ENCODE assay signal across 23 cellular contexts in the genomic region with DNA sequence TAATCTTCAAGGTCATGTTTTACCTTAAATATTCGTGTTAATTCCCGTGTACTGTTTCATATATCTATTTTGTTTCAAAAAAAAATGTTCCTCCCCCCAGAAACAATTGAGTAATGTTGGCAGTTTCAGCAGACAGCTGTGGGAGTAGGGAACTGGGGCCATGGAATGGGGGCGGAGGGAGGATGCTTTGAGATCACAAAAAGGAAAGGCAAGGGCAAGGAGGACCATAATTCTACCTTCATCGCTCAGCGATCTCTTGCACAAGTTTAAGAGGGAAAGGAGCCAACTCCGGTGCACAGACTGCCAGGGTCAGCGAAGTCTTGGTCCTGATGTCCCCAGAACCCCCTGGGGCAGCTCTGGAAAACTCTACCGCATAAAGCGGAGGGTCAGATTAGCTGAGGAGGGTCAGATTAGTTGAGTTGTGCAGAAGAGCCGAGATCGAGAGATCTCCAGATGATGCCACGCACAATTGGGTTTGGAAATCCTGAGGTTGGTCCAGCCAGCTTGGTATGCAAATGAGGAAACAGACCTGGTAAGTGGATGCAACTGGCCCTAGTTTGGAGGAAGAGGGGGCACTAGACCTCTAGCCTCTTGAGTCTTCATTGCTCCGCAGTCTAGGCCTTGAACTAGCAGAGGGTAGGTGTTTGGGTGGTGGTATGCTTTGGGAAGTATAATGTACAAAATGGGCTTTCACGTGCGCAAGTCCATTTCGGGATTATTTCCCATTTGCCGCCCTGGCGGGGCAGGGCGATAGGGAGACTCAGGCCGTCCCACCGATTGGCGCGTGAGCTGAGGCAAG. TPM values are rescaled to one million over a fixed set of nuclear protein-coding genes. Genes with fewer than 3 reads are reported as not detected.
DNase-seq lines count a peak whose midpoint lies in the region; ATAC-seq and TF ChIP-seq lines count a peak whose summit lies in the region.
"Had no signal": no experiment of that assay in that cellular context is flagged by ENCODE, and none has a peak within 500 bp of the region (broad histone marks: within the 10 kb centered on the region; RNA-seq: fewer than 3 reads in every experiment).

No MANE protein-coding gene starts in this region.

- H3K27ac ChIP-seq in RWPE1 (peak overlapping the region; percentile 26), right lobe of liver (no peak overlapping the region)
- H3K27ac ChIP-seq: BLaER1, body of pancreas, ovary, right atrium auricular region, vagina had no signal

- no peak for DNase-seq in activated naive CD4-positive, alpha-beta T cell treated with anti-CD3 and anti-CD28 coated beads, Interleukin-2, amount 10 ng/mL, durations not matched to agents 7 days and 5 days
- no peak for DNase-seq in activated naive CD4-positive, alpha-beta T cell treated with anti-CD3 and anti-CD28 coated beads, Interleukin-2, amount 50 U/mL, for 16 hours
- DNase-seq in RWPE1 (ENCODE audit: low spot score) (no peak), hepatic stellate cell (ENCODE audit: low spot score) (no peak), putamen (ENCODE audit: low spot score) (no peak), right lobe of liver (no peak)
- DNase-seq in stimulated activated naive B cell treated with anti-CD40 and anti-IgM and Interleukin-4, amounts not matched to agents 10 μg/mL and 1 μg/mL and 100 μg/mL, for 72 hours, result no peak
- DNase-seq: activated CD4-positive, CD25-positive, alpha-beta regulatory T cell; body of pancreas; cerebellar nuclear complex; DND-41; HCEC 1CT; Kasumi-1; left colon; MV-4-11; NCI-H187; ovary; stimulated activated CD4-positive, alpha-beta T cell treated with anti-CD3 and anti-CD28 coated beads, Interleukin-4, amount 100 ng/mL, for 24 hours had no signal

- H3K36me3 Mint-ChIP-seq in activated naive CD4-positive, alpha-beta T cell treated with anti-CD3 and anti-CD28 coated beads, Interleukin-2, amount 10 ng/mL, durations not matched to agents 7 days and 5 days, result peaks cover 41% of the 10 kb centered on the region
- H3K36me3 Mint-ChIP-seq in stimulated activated naive B cell treated with anti-CD40 and anti-IgM and Interleukin-4, amounts not matched to agents 10 μg/mL and 1 μg/mL and 100 μg/mL, for 72 hours, result peaks cover 11% of the 10 kb centered on the region in 2 donors

- ATAC-seq in stimulated activated naive B cell treated with anti-CD40 and anti-IgM and Interleukin-4, amounts not matched to agents 10 μg/mL and 1 μg/mL and 100 μg/mL, for 72 hours (replicated peaks), result no peak
- ATAC-seq in right lobe of liver, result no peak
- ATAC-seq: body of pancreas, left colon had no signal

- peaks cover 52% of the 10 kb centered on the region for H3K4me1 Mint-ChIP-seq in activated naive CD4-positive, alpha-beta T cell treated with anti-CD3 and anti-CD28 coated beads, Interleukin-2, amount 10 ng/mL, durations not matched to agents 7 days and 5 days
- peaks cover 36 to 41% of the 10 kb centered on the region in 2 donors for H3K4me1 Mint-ChIP-seq in stimulated activated naive B cell treated with anti-CD40 and anti-IgM and Interleukin-4, amounts not matched to agents 10 μg/mL and 1 μg/mL and 100 μg/mL, for 72 hours

- 9% methylated on average over 22 of the region's 23 CpGs for WGBS in right lobe of liver (ENCODE audit: insufficient coverage, low coverage, low lambda C conversion rate, missing lambda C conversion rate)

- H3K36me3 ChIP-seq in iPS-15b (ENCODE audit: control insufficient read depth, insufficient read depth, low read length) (no peaks in the 10 kb centered on the region), right lobe of liver (no peaks in the 10 kb centered on the region)
- H3K36me3 ChIP-seq: ovary, right atrium auricular region, vagina had no signal

- intact Hi-C loops in right lobe of liver (cut with DNase I), result no loop called here

- H3K27me3 Mint-ChIP-seq in activated naive CD4-positive, alpha-beta T cell treated with anti-CD3 and anti-CD28 coated beads, Interleukin-2, amount 10 ng/mL, durations not matched to agents 7 days and 5 days, result peaks cover 99% of the 10 kb centered on the region
- peaks cover 80 to 92% of the 10 kb centered on the region in 2 donors for H3K27me3 Mint-ChIP-seq in stimulated activated naive B cell treated with anti-CD40 and anti-IgM and Interleukin-4, amounts not matched to agents 10 μg/mL and 1 μg/mL and 100 μg/mL, for 72 hours

- CTCF ChIA-PET in activated naive CD4-positive, alpha-beta T cell treated with anti-CD3 and anti-CD28 coated beads, Interleukin-2, amount 10 ng/mL, durations not matched to agents 7 days and 5 days (lab: Charles Lee), result interaction anchor here (0.9 to 3.5 kb wide), 4 partner anchors 11 to 68 kb away, joined by 3 to 20 read pairs (median 3); a partner anchor contains a TSS
- CTCF ChIA-PET in RWPE1 (lab: Yijun Ruan, JAX), result no interaction called here

- peak overlapping the region; percentile 19 for H3K4me3 ChIP-seq in iPS-15b (ENCODE audit: low read depth, low read length)
- H3K4me3 ChIP-seq in right lobe of liver, result no peak overlapping the region
- H3K4me3 ChIP-seq: BLaER1, body of pancreas, ovary, right atrium auricular region, vagina had no signal

- H3K9me3 Mint-ChIP-seq in activated naive CD4-positive, alpha-beta T cell treated with anti-CD3 and anti-CD28 coated beads, Interleukin-2, amount 10 ng/mL, durations not matched to agents 7 days and 5 days, result peaks cover 10% of the 10 kb centered on the region
- peaks cover 12 to 13% of the 10 kb centered on the region in 2 donors for H3K9me3 Mint-ChIP-seq in stimulated activated naive B cell treated with anti-CD40 and anti-IgM and Interleukin-4, amounts not matched to agents 10 μg/mL and 1 μg/mL and 100 μg/mL, for 72 hours

- no peak for TF ChIP-seq POLR2A in right lobe of liver (IDR thresholded peaks at IDR 0.05)

- H3K27ac Mint-ChIP-seq in activated naive CD4-positive, alpha-beta T cell treated with anti-CD3 and anti-CD28 coated beads, Interleukin-2, amount 10 ng/mL, durations not matched to agents 7 days and 5 days, result peak overlapping the region; percentile 53
- peak overlapping the region; percentile 86 for H3K27ac Mint-ChIP-seq in stimulated activated naive B cell treated with anti-CD40 and anti-IgM and Interleukin-4, amounts not matched to agents 10 μg/mL and 1 μg/mL and 100 μg/mL, for 72 hours

- no peaks in the 10 kb centered on the region for H3K9me3 ChIP-seq in iPS-15b (ENCODE audit: control insufficient read depth, insufficient read depth, low read length)
- no peaks in the 10 kb centered on the region for H3K9me3 ChIP-seq in right lobe of liver
- H3K9me3 ChIP-seq: body of pancreas, right atrium auricular region, vagina had no signal

- TF ChIP-seq CTCF in RWPE1 (conservative IDR thresholded peaks at IDR 0.05; ENCODE audit: low read depth) (no peak), right lobe of liver (IDR thresholded peaks at IDR 0.05) (no peak)

- peaks cover 94% of the 10 kb centered on the region for H3K27me3 ChIP-seq in iPS-15b (ENCODE audit: control insufficient read depth, insufficient read depth, low read length)
- H3K27me3 ChIP-seq in right lobe of liver, result peaks cover 9 to 79% of the 10 kb centered on the region in 2 donors
- H3K27me3 ChIP-seq: ovary had no signal

- H3K4me1 ChIP-seq in iPS-15b (ENCODE audit: control insufficient read depth, insufficient read depth, low read length) (peaks cover 5% of the 10 kb centered on the region), right lobe of liver (peaks cover 0 to 17% (median 6%) of the 10 kb centered on the region in 4 donors)

- POLR2A ChIA-PET in RWPE1 (lab: Yijun Ruan, JAX; ENCODE audit: low non-redundant PET), result interaction anchor here (0.6 kb wide), 1 partner anchor 215 kb away, joined by 5 read pairs; no protein-coding TSS in a partner anchor

- no peak overlapping the region for H3K9ac ChIP-seq in iPS-15b (ENCODE audit: low read depth, low read length)
- H3K9ac ChIP-seq: BLaER1 had no signal

- no peak overlapping the region for H3K4me3 Mint-ChIP-seq in activated naive CD4-positive, alpha-beta T cell treated with anti-CD3 and anti-CD28 coated beads, Interleukin-2, amount 10 ng/mL, durations not matched to agents 7 days and 5 days
- H3K4me3 Mint-ChIP-seq in stimulated activated naive B cell treated with anti-CD40 and anti-IgM and Interleukin-4, amounts not matched to agents 10 μg/mL and 1 μg/mL and 100 μg/mL, for 72 hours, result no peak overlapping the region

RNA-seq across cellular contexts. Expression of a gene that starts 24.0 kb away (rescaled TPM):
- 1 to 10 TPM in 3 of 6 experiments, under 1 TPM in 2, not detected in 1; 0.30 to 1.4 (median 1.2) TPM for total RNA-seq in right lobe of liver
- total RNA-seq: SK-MEL-5 had no signal

RNA-seq across cellular contexts. Expression of a gene that starts 24.4 kb away (rescaled TPM):
- under 1 TPM in 4 of 6 experiments, not detected in 2; 0.13 to 0.37 (median 0.21) TPM for total RNA-seq in right lobe of liver
- total RNA-seq: right atrium auricular region, SK-MEL-5 had no signal

RNA-seq across cellular contexts. Expression of a gene that starts 38.9 kb away (rescaled TPM):
- 1 to 10 TPM in 5 of 6 experiments, under 1 TPM in 1; 0.64 to 4.2 (median 1.8) TPM for total RNA-seq in right lobe of liver
- total RNA-seq: SK-MEL-5 had no signal
